Comparison of ENCODE assay signal across 8 cellular contexts in the genomic region with DNA sequence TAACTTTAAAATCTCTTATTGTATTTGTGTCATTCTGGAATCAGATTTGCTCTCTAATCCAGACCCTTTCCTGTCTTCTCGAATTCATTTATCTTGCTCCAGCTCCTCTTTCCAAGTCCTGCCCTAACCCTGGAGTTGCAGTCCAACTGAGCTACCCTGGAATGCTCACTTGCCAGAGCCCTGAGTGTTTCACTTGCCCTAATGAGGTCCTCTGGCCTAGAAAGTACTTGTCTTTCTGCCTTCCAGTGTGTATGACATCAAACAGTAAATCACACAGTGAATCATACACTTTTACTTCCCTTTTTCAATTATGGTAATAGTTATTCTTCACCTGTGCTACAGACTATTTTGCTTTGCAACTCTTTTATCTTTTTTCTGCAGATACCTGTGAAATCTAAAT.
DNase-seq lines count a peak whose midpoint lies in the region; ATAC-seq and TF ChIP-seq lines count a peak whose summit lies in the region.

No MANE protein-coding gene starts in this region.

- H3K4me3 Mint-ChIP-seq in activated T-cell treated with anti-CD3 and anti-CD28 coated beads, Interleukin-2, amount 50 U/mL, for 4 hours: peak overlapping the region; percentile 0

- TF ChIP-seq EP300 in suprapubic skin (IDR thresholded peaks at IDR 0.05): no peak

- TF ChIP-seq POLR2A in suprapubic skin (IDR thresholded peaks at IDR 0.05): no peak

- peaks cover 8% of the 10 kb centered on the region for H3K4me1 ChIP-seq in suprapubic skin

- H3K27me3 Mint-ChIP-seq in activated T-cell treated with anti-CD3 and anti-CD28 coated beads, Interleukin-2, amount 50 U/mL, for 4 hours (ENCODE audit: low read depth): no peaks in the 10 kb centered on the region

- no peaks in the 10 kb centered on the region for H3K9me3 Mint-ChIP-seq in activated T-cell treated with anti-CD3 and anti-CD28 coated beads, Interleukin-2, amount 50 U/mL, for 4 hours

- no peak overlapping the region for H3K4me3 ChIP-seq in suprapubic skin

- H3K9me3 ChIP-seq in suprapubic skin: no peaks in the 10 kb centered on the region

- no peak for TF ChIP-seq CTCF in suprapubic skin (IDR thresholded peaks at IDR 0.05)

- H3K36me3 Mint-ChIP-seq in activated T-cell treated with anti-CD3 and anti-CD28 coated beads, Interleukin-2, amount 50 U/mL, for 4 hours (ENCODE audit: insufficient read depth): peaks cover 11% of the 10 kb centered on the region

- peak; percentile 84 to 86 for ATAC-seq in activated T-cell treated with anti-CD3 and anti-CD28 coated beads, Interleukin-2, amount 50 U/mL, for 4 hours
- ATAC-seq in HG02763 (IDR thresholded peaks at IDR 0.05; ENCODE audit: unreplicated experiment): peak; percentile 99

- DNase-seq in activated T-cell treated with anti-CD3 and anti-CD28 coated beads, Interleukin-2, amount 50 U/mL, for 4 hours: no peak
- DNase-seq in activated T-cell treated with anti-CD3 and anti-CD28 coated beads for 4 hours (no peak), NOMO-1 treated with dmso at 0.1 percent for 144 hours (lab: John Stamatoyannopoulos, UW; ENCODE audit: unreplicated experiment) (peak; percentile 56), fibroblast of peridontal ligament (ENCODE audit: extremely low read depth) (peak; percentile 54), suprapubic skin (ENCODE audit: low spot score in 2 of 2) (no peak), NCI-H187 (lab: John Stamatoyannopoulos, UW) (no peak), NCI-H82 treated with DMSO at 0.1 percent for 48 hours (lab: John Stamatoyannopoulos, UW; ENCODE audit: unreplicated experiment) (no peak)

- 33% methylated on average over 1 of the region's 1 CpG for WGBS in suprapubic skin

- H3K4me1 Mint-ChIP-seq in activated T-cell treated with anti-CD3 and anti-CD28 coated beads, Interleukin-2, amount 50 U/mL, for 4 hours (ENCODE audit: low read depth): peaks cover 50% of the 10 kb centered on the region

- no peak overlapping the region for H3K27ac ChIP-seq in suprapubic skin

- H3K36me3 ChIP-seq in suprapubic skin: no peaks in the 10 kb centered on the region

- H3K27me3 ChIP-seq in suprapubic skin: no peaks in the 10 kb centered on the region

Comparison
In these comparisons a context has a peak if more than half of its experiments do, and no peak if none do; other contexts are left out.
1. DNase-seq: peak in NOMO-1 treated with dmso at 0.1 percent for 144 hours (single experiment) and fibroblast of peridontal ligament (single experiment); none in activated T-cell treated with anti-CD3 and anti-CD28 coated beads, Interleukin-2, amount 50 U/mL, for 4 hours (single experiment), activated T-cell treated with anti-CD3 and anti-CD28 coated beads for 4 hours (single experiment), suprapubic skin (0 of 2), NCI-H187 (0 of 2) and NCI-H82 treated with DMSO at 0.1 percent for 48 hours (single experiment).